In genomic region chr11:111565111-111565720, GRCh38 we compare ENCODE assay signal across 8 cellular contexts. TPM values are rescaled to one million over a fixed set of nuclear protein-coding genes. Genes with fewer than 3 reads are reported as not detected.
DNase-seq lines count a peak whose midpoint lies in the region; ATAC-seq and TF ChIP-seq lines count a peak whose summit lies in the region.

No MANE protein-coding gene starts in this region.

- peaks cover 10% of the 10 kb centered on the region for H3K27me3 Mint-ChIP-seq in GM23338 (ENCODE audit: insufficient read depth, low read depth, poor library complexity)
- no peaks in the 10 kb centered on the region for H3K27me3 Mint-ChIP-seq in activated CD4-positive, alpha-beta T cell treated with anti-CD3 and anti-CD28 coated beads for 36 hours
- H3K27me3 Mint-ChIP-seq in chondrocyte (ENCODE audit: low read depth) = no peaks in the 10 kb centered on the region

- ATAC-seq in GM23338 (peak; percentile 16; the same call in 2 of the 3 replicates), left lobe of liver (peak; percentile 94)
- peak; percentile 44 for ATAC-seq in activated CD4-positive, alpha-beta T cell treated with anti-CD3 and anti-CD28 coated beads for 36 hours

- H3K27ac Mint-ChIP-seq in GM23338 = peak overlapping the region; percentile 86
- no peak overlapping the region for H3K27ac Mint-ChIP-seq in activated CD4-positive, alpha-beta T cell treated with anti-CD3 and anti-CD28 coated beads for 36 hours
- H3K27ac Mint-ChIP-seq in chondrocyte (ENCODE audit: unreplicated experiment) = no peak overlapping the region

- intact Hi-C loops in activated CD4-positive, alpha-beta T cell treated with anti-CD3 and anti-CD28 coated beads for 36 hours (cut with DNase I, micrococcal nuclease) = loop anchor here (1.0 to 5.0 kb wide), 5 partner anchors 38 to 276 kb away; partner anchors contain the start of gene SIK2 (in 1 of the 2)

- no peaks in the 10 kb centered on the region for H3K9me3 Mint-ChIP-seq in GM23338
- no peaks in the 10 kb centered on the region for H3K9me3 Mint-ChIP-seq in activated CD4-positive, alpha-beta T cell treated with anti-CD3 and anti-CD28 coated beads for 36 hours (ENCODE audit: low read depth)
- no peaks in the 10 kb centered on the region for H3K9me3 Mint-ChIP-seq in chondrocyte (ENCODE audit: low read depth)

- CTCF ChIA-PET in activated CD4-positive, alpha-beta T cell treated with anti-CD3 and anti-CD28 coated beads for 36 hours (lab: Charles Lee) = interaction anchor here (1.1 to 1.6 kb wide), 5 partner anchors 22 to 214 kb away, joined by 3 to 5 read pairs (median 5); no protein-coding TSS in a partner anchor

- no peak overlapping the region for H3K4me2 ChIP-seq in GM23338

- H3K79me2 ChIP-seq in GM23338 (replicated peaks; ENCODE audit: insufficient read depth) = no peaks in the 10 kb centered on the region

- H3K4me3 Mint-ChIP-seq in GM23338 = no peak overlapping the region
- no peak overlapping the region for H3K4me3 Mint-ChIP-seq in activated CD4-positive, alpha-beta T cell treated with anti-CD3 and anti-CD28 coated beads for 36 hours
- no peak overlapping the region for H3K4me3 Mint-ChIP-seq in chondrocyte (ENCODE audit: unreplicated experiment)

- H3K36me3 Mint-ChIP-seq in GM23338 (ENCODE audit: low read depth) (no peaks in the 10 kb centered on the region), chondrocyte (ENCODE audit: low read depth) (no peaks in the 10 kb centered on the region)
- no peaks in the 10 kb centered on the region for H3K36me3 Mint-ChIP-seq in activated CD4-positive, alpha-beta T cell treated with anti-CD3 and anti-CD28 coated beads for 36 hours (ENCODE audit: low read depth)

- H3F3A ChIP-seq in GM23338 (replicated peaks; ENCODE audit: low read depth) = no peaks in the 10 kb centered on the region

- H3K9me2 ChIP-seq in GM23338 (ENCODE audit: insufficient read depth) = no peaks in the 10 kb centered on the region

- DNase-seq in AG08396 (ENCODE audit: low spot score) (peak; percentile 49), GM23338 (ENCODE audit: low spot score) (peak; percentile 87), NCI-H510A (lab: John Stamatoyannopoulos, UW) (peak; percentile 25), chondrocyte (ENCODE audit: low spot score) (no peak), left lobe of liver (ENCODE audit: low spot score) (peak; percentile 74), cortex of kidney (lab: John Stamatoyannopoulos, UW) (no peak)
- DNase-seq in activated CD4-positive, alpha-beta T cell treated with anti-CD3 and anti-CD28 coated beads for 36 hours = peak; percentile 76
- peak; percentile 13 for DNase-seq in stimulated activated CD8-positive, alpha-beta memory T cell treated with anti-CD3 and anti-CD28 coated beads, Interleukin-12 subunit alpha, Interleukin-12 subunit beta, amount 100 ng/mL, for 4 hours (ENCODE audit: low read depth)

- H4K20me1 ChIP-seq in GM23338 (replicated peaks; ENCODE audit: insufficient read depth) = no peaks in the 10 kb centered on the region

- no peak overlapping the region for H3K4me3 ChIP-seq in GM23338

- H3K27me3 ChIP-seq in GM23338 (ENCODE audit: insufficient read depth) = no peaks in the 10 kb centered on the region

- no peaks in the 10 kb centered on the region for H3K36me3 ChIP-seq in GM23338 (ENCODE audit: insufficient read depth)

- H3K4me1 Mint-ChIP-seq in GM23338 = peaks cover 35% of the 10 kb centered on the region
- no peaks in the 10 kb centered on the region for H3K4me1 Mint-ChIP-seq in activated CD4-positive, alpha-beta T cell treated with anti-CD3 and anti-CD28 coated beads for 36 hours
- H3K4me1 Mint-ChIP-seq in chondrocyte (ENCODE audit: low read depth) = peaks cover 24% of the 10 kb centered on the region

- POLR2A ChIA-PET in activated CD4-positive, alpha-beta T cell treated with anti-CD3 and anti-CD28 coated beads for 36 hours (lab: Charles Lee) = no interaction called here

- H2AFZ ChIP-seq in GM23338 = no peak overlapping the region

- H3K27ac ChIP-seq in GM23338 (ENCODE audit: low read depth) = 0 out of 2 replicates have a peak overlapping the region, but pooled peaks have one; percentile 52

- peak; percentile 84 to 88 for TF ChIP-seq CTCF in GM23338 (conservative IDR thresholded peaks at IDR 0.05; ENCODE audit: low read depth in 2 of 2)
- TF ChIP-seq CTCF in chondrocyte (IDR thresholded peaks at IDR 0.05) = peak; percentile 97

- peaks cover 50% of the 10 kb centered on the region for H3K4me1 ChIP-seq in GM23338 (ENCODE audit: insufficient read depth)

TF ChIP-seq in GM23338, 12 proteins besides CTCF, POLR2A, EP300 and RAD21:
- TF ChIP-seq ZNF331 (CRISPR knock-in tag; IDR thresholded peaks at IDR 0.05; ENCODE audit: low read depth) (no peak), STAT1 (IDR thresholded peaks at IDR 0.05; ENCODE audit: unreplicated experiment) (no peak), ETS1 (IDR thresholded peaks at IDR 0.05) (no peak), EZH2 (IDR thresholded peaks at IDR 0.05; ENCODE audit: low read depth, unreplicated experiment) (no peak), CREB1 (CRISPR knock-in tag; IDR thresholded peaks at IDR 0.05; ENCODE audit: low read depth) (no peak)

RNA-seq across cellular contexts. Expression of gene LAYN, which starts 24.7 kb away (rescaled TPM):
- 4.3 and 6.8 TPM in 2 replicates for total RNA-seq in GM23338 (2014; rRNA removed; shearing (Covaris generic))
- 6.8 and 7.9 TPM in 2 replicates for polyA plus RNA-seq in GM23338 (2016; fragmentation: Nextera tagmentation; extraction: Ambion mirVana)
- total RNA-seq in activated CD4-positive, alpha-beta T cell treated with anti-CD3 and anti-CD28 coated beads for 36 hours = 1 to 10 TPM; 5.5 to 5.6 TPM
- total RNA-seq in chondrocyte (10.6 to 12.9 TPM (median 11.5 TPM) in 3 replicates), left lobe of liver (0.73 TPM)

RNA-seq across cellular contexts. Expression of gene SIK2, which starts 37.0 kb away (rescaled TPM):
- total RNA-seq in GM23338 (2014; rRNA removed; shearing (Covaris generic)) = 6.6 and 6.7 TPM in 2 replicates
- 2.3 and 2.6 TPM in 2 replicates for polyA plus RNA-seq in GM23338 (2016; fragmentation: Nextera tagmentation; extraction: Ambion mirVana)
- total RNA-seq in activated CD4-positive, alpha-beta T cell treated with anti-CD3 and anti-CD28 coated beads for 36 hours = 10 to 100 TPM in 1 of 2 experiments, 1 to 10 TPM in 1; 6.0 to 10.9 TPM
- total RNA-seq in chondrocyte (12.9 to 16.2 TPM (median 14.4 TPM) in 3 replicates), left lobe of liver (23.7 TPM)

RNA-seq across cellular contexts. Expression of gene HOATZ, which starts 50.6 kb away (rescaled TPM):
- not detected in 2 replicates for total RNA-seq in GM23338 (2014; rRNA removed; shearing (Covaris generic))
- polyA plus RNA-seq in GM23338 (2016; fragmentation: Nextera tagmentation; extraction: Ambion mirVana) = not detected in 2 replicates
- total RNA-seq in activated CD4-positive, alpha-beta T cell treated with anti-CD3 and anti-CD28 coated beads for 36 hours = not detected
- total RNA-seq in chondrocyte = not detected in 3 replicates
- not detected for total RNA-seq in left lobe of liver

RNA-seq across cellular contexts. Expression of gene BTG4, which starts 53.0 kb away (rescaled TPM):
- total RNA-seq in GM23338 (2014; rRNA removed; shearing (Covaris generic)) = 0.31 TPM in 1 of 2 replicates, not detected in the other
- polyA plus RNA-seq in GM23338 (2016; fragmentation: Nextera tagmentation; extraction: Ambion mirVana) = 0.21 TPM in 1 of 2 replicates, not detected in the other
- not detected for total RNA-seq in activated CD4-positive, alpha-beta T cell treated with anti-CD3 and anti-CD28 coated beads for 36 hours
- total RNA-seq in chondrocyte = not detected in 3 replicates
- total RNA-seq in left lobe of liver = not detected

Comparison
In these comparisons a context has a peak if more than half of its experiments do, and no peak if none do; other contexts are left out.
1. DNase-seq: peak in AG08396 (single experiment), GM23338 (single experiment), NCI-H510A (single experiment), activated CD4-positive, alpha-beta T cell treated with anti-CD3 and anti-CD28 coated beads for 36 hours (single experiment), left lobe of liver (single experiment) and stimulated activated CD8-positive, alpha-beta memory T cell treated with anti-CD3 and anti-CD28 coated beads, Interleukin-12 subunit alpha, Interleukin-12 subunit beta, amount 100 ng/mL, for 4 hours (single experiment); none in chondrocyte (single experiment) and cortex of kidney (single experiment).
2. ATAC-seq: peak in every context shown above with its lines; median percentile 94 in left lobe of liver; 44 in activated CD4-positive, alpha-beta T cell treated with anti-CD3 and anti-CD28 coated beads for 36 hours; 16 in GM23338.